In the genomic region with DNA sequence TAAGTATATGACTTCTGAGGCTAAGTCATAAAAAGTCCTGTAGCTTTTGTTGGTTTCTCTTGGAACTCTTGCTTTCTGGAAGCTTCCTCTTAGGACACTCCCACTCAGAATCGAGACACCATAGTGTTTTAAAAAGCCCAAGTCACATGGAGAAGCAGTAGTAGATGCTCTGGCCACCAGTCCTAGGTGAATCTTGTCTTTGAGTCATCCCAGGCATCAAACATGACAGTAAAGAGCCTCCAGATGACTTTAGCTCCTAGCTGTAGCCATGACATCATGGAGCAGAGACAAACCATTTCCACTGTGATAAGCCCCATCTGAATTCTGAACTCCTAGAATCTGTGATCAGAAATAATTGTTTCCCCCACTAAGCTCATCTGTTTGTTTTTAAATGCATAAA, we compare ENCODE assay signal across 8 cellular contexts. TPM values are rescaled to one million over a fixed set of nuclear protein-coding genes. Genes with fewer than 3 reads are reported as not detected.
"Had no signal": no experiment of that assay in that cellular context is flagged by ENCODE, and none has a peak within 500 bp of the region (broad histone marks: within the 10 kb centered on the region; RNA-seq: fewer than 3 reads in every experiment).

No MANE protein-coding gene starts in this region.

- H3K4me1 ChIP-seq: HAP-1 had no signal

- DNase-seq: GM23248, GOT3, H7, IMR-90, KG1 had no signal

- H3K4me3 ChIP-seq: GM23248, HAP-1, K562 had no signal

- H3K9me3 ChIP-seq: HAP-1 had no signal

- H3K27ac ChIP-seq: GM23248 had no signal

- H3K36me3 ChIP-seq: HAP-1 had no signal

- ATAC-seq: HCT116, K562 had no signal

RNA-seq across cellular contexts. Expression of gene ISL2, which starts 42.1 kb away (rescaled TPM):
- total RNA-seq: H7 had no signal
